8 cellular contexts compared by ENCODE assay signal in genomic region chr3:129383292-129383860, GRCh38. TPM values are rescaled to one million over a fixed set of nuclear protein-coding genes. Genes with fewer than 3 reads are reported as not detected.
DNase-seq lines count a peak whose midpoint lies in the region; ATAC-seq and TF ChIP-seq lines count a peak whose summit lies in the region.

No MANE protein-coding gene starts in this region.

- no peak overlapping the region for H3K9ac ChIP-seq in neural progenitor cell

- intact Hi-C loops in vagina (cut with DNase I): no loop called here

- H3K4me3 ChIP-seq in fibroblast of pulmonary artery (replicated peaks; ENCODE audit: low read depth, low read length) (no peak overlapping the region), neural progenitor cell (no peak overlapping the region), vagina (no peak overlapping the region)

- H3K9me3 ChIP-seq in neural progenitor cell (ENCODE audit: low read depth) (no peaks in the 10 kb centered on the region), vagina (no peaks in the 10 kb centered on the region)

- H3K27ac Mint-ChIP-seq in activated T-cell treated with anti-CD3 and anti-CD28 coated beads, Interleukin-2, amount 50 U/mL, for 24 hours: no peak overlapping the region
- H3K27ac Mint-ChIP-seq in neural progenitor cell: no peak overlapping the region

- TF ChIP-seq POLR2A in vagina (IDR thresholded peaks at IDR 0.05): no peak

- H3K36me3 Mint-ChIP-seq in activated T-cell treated with anti-CD3 and anti-CD28 coated beads, Interleukin-2, amount 50 U/mL, for 24 hours (ENCODE audit: low read depth): peaks cover 39% of the 10 kb centered on the region
- peaks cover 16% of the 10 kb centered on the region for H3K36me3 Mint-ChIP-seq in neural progenitor cell

- H3F3A ChIP-seq in neural progenitor cell (ENCODE audit: low read depth): peaks cover 4% of the 10 kb centered on the region

- H3K4me1 ChIP-seq in neural progenitor cell (peaks cover 3% of the 10 kb centered on the region), vagina (no peaks in the 10 kb centered on the region)

- in situ Hi-C loops in Caki2 (cut with HindIII; ENCODE audit: low pct_unique_long_range_greater_than_20kb, low sequenced_read_pairs): no loop called here

- peak; percentile 92 for TF ChIP-seq CTCF in fibroblast of pulmonary artery (IDR thresholded peaks at IDR 0.05; ENCODE audit: low read length, missing control alignments)
- peak; percentile 87 for TF ChIP-seq CTCF in neural progenitor cell (IDR thresholded peaks at IDR 0.05)
- TF ChIP-seq CTCF in vagina (IDR thresholded peaks at IDR 0.05): peak in 2 of 3 experiments; percentile 47 to 54

- H2AFZ ChIP-seq in neural progenitor cell (replicated peaks): no peak overlapping the region

- no peak overlapping the region for H3K4me3 Mint-ChIP-seq in activated T-cell treated with anti-CD3 and anti-CD28 coated beads, Interleukin-2, amount 50 U/mL, for 24 hours
- no peak overlapping the region for H3K4me3 Mint-ChIP-seq in neural progenitor cell

- no peaks in the 10 kb centered on the region for H3K27me3 ChIP-seq in neural progenitor cell
- H3K27me3 ChIP-seq in vagina: no peaks in the 10 kb centered on the region

- no peaks in the 10 kb centered on the region for H4K20me1 ChIP-seq in neural progenitor cell (ENCODE audit: low read depth)

- no peaks in the 10 kb centered on the region for H3K4me1 Mint-ChIP-seq in activated T-cell treated with anti-CD3 and anti-CD28 coated beads, Interleukin-2, amount 50 U/mL, for 24 hours (ENCODE audit: low read depth)
- H3K4me1 Mint-ChIP-seq in neural progenitor cell: peaks cover 17% of the 10 kb centered on the region

- no peaks in the 10 kb centered on the region for H3K36me3 ChIP-seq in neural progenitor cell
- peaks cover 0 to 7% of the 10 kb centered on the region in 2 donors for H3K36me3 ChIP-seq in vagina

- ATAC-seq in GM19438 (IDR thresholded peaks at IDR 0.05; ENCODE audit: low read depth, unreplicated experiment): peak; percentile 86

- H3K27me3 Mint-ChIP-seq in activated T-cell treated with anti-CD3 and anti-CD28 coated beads, Interleukin-2, amount 50 U/mL, for 24 hours: no peaks in the 10 kb centered on the region
- H3K27me3 Mint-ChIP-seq in neural progenitor cell (ENCODE audit: insufficient read depth, low read depth): peaks cover 4% of the 10 kb centered on the region

- peak; percentile 40 for DNase-seq in Caki2 (ENCODE audit: low read depth)
- DNase-seq in HT1080 (ENCODE audit: low read depth): peak; percentile 72
- peak; percentile 64 for DNase-seq in NOMO-1 treated with DMSO at 0.1 percent for 48 hours (lab: John Stamatoyannopoulos, UW; ENCODE audit: unreplicated experiment)
- DNase-seq in activated T-cell treated with anti-CD3 and anti-CD28 coated beads, Interleukin-2, amount 50 U/mL, for 24 hours: peak; percentile 56
- DNase-seq in fibroblast of pulmonary artery (ENCODE audit: low read depth): peak; percentile 76
- DNase-seq in neural progenitor cell (ENCODE audit: low spot score): peak; percentile 88
- DNase-seq in vagina (ENCODE audit: extremely low spot score in 2 of 2): no peak

- H3K4me2 ChIP-seq in neural progenitor cell: peak overlapping the region; percentile 50

- no peaks in the 10 kb centered on the region for H3K9me3 Mint-ChIP-seq in activated T-cell treated with anti-CD3 and anti-CD28 coated beads, Interleukin-2, amount 50 U/mL, for 24 hours
- peaks cover 5% of the 10 kb centered on the region for H3K9me3 Mint-ChIP-seq in neural progenitor cell

- no peaks in the 10 kb centered on the region for H3K79me2 ChIP-seq in neural progenitor cell (ENCODE audit: low read depth)

- H3K27ac ChIP-seq in neural progenitor cell: no peak overlapping the region
- H3K27ac ChIP-seq in vagina: no peak overlapping the region

RNA-seq across cellular contexts. Expression of gene EFCAB12, which starts 45.1 kb away (rescaled TPM):
- not detected in 2 replicates for total RNA-seq in Caki2 (2014; rRNA removed; shearing (Covaris generic); ENCODE audit: low replicate concordance)
- total RNA-seq in HT1080 (2014; rRNA removed; shearing (Covaris generic)): not detected in 2 replicates
- polyA plus RNA-seq in HT1080 (2015; cell fraction: cytosol; rRNA removed): 0.05 TPM in 1 of 2 replicates, not detected in the other
- polyA plus RNA-seq in HT1080 (2015; cell fraction: nucleus; rRNA removed): 0.04 and 0.09 TPM in 2 replicates
- total RNA-seq in neural progenitor cell (ENCODE audit: low replicate concordance) (0.13 and 0.22 TPM in 2 replicates), vagina (not detected)

RNA-seq across cellular contexts. Expression of gene MBD4, which starts 56.4 kb away (rescaled TPM):
- 8.9 and 13.6 TPM in 2 replicates for total RNA-seq in Caki2 (2014; rRNA removed; shearing (Covaris generic); ENCODE audit: low replicate concordance)
- total RNA-seq in HT1080 (2014; rRNA removed; shearing (Covaris generic)): 26.0 and 35.7 TPM in 2 replicates
- polyA plus RNA-seq in HT1080 (2015; cell fraction: cytosol; rRNA removed): 20.8 and 25.3 TPM in 2 replicates
- 47.6 and 51.1 TPM in 2 replicates for polyA plus RNA-seq in HT1080 (2015; cell fraction: nucleus; rRNA removed)
- 35.0 and 46.3 TPM in 2 replicates for total RNA-seq in neural progenitor cell (ENCODE audit: low replicate concordance)
- 32.4 TPM for total RNA-seq in vagina

RNA-seq across cellular contexts. Expression of gene IFT122, which starts 56.6 kb away (rescaled TPM):
- total RNA-seq in Caki2 (2014; rRNA removed; shearing (Covaris generic); ENCODE audit: low replicate concordance): 23.4 and 24.8 TPM in 2 replicates
- total RNA-seq in HT1080 (2014; rRNA removed; shearing (Covaris generic)): 12.2 and 14.6 TPM in 2 replicates
- polyA plus RNA-seq in HT1080 (2015; cell fraction: cytosol; rRNA removed): 8.6 and 10.1 TPM in 2 replicates
- 32.8 and 38.8 TPM in 2 replicates for polyA plus RNA-seq in HT1080 (2015; cell fraction: nucleus; rRNA removed)
- total RNA-seq in neural progenitor cell (ENCODE audit: low replicate concordance): 31.8 and 48.0 TPM in 2 replicates
- 33.4 TPM for total RNA-seq in vagina

Comparison
In these comparisons a context has a peak if more than half of its experiments do, and no peak if none do; other contexts are left out.
1. DNase-seq: peak in Caki2 (single experiment), HT1080 (single experiment), NOMO-1 treated with DMSO at 0.1 percent for 48 hours (single experiment), activated T-cell treated with anti-CD3 and anti-CD28 coated beads, Interleukin-2, amount 50 U/mL, for 24 hours (single experiment), fibroblast of pulmonary artery (single experiment) and neural progenitor cell (single experiment); none in vagina (0 of 2).
2. Peak in every context shown above with its lines, with median percentiles within 50 percentile points of each other: CTCF ChIP-seq.